ENCODE assay signal across 9 cellular contexts in the genomic region with DNA sequence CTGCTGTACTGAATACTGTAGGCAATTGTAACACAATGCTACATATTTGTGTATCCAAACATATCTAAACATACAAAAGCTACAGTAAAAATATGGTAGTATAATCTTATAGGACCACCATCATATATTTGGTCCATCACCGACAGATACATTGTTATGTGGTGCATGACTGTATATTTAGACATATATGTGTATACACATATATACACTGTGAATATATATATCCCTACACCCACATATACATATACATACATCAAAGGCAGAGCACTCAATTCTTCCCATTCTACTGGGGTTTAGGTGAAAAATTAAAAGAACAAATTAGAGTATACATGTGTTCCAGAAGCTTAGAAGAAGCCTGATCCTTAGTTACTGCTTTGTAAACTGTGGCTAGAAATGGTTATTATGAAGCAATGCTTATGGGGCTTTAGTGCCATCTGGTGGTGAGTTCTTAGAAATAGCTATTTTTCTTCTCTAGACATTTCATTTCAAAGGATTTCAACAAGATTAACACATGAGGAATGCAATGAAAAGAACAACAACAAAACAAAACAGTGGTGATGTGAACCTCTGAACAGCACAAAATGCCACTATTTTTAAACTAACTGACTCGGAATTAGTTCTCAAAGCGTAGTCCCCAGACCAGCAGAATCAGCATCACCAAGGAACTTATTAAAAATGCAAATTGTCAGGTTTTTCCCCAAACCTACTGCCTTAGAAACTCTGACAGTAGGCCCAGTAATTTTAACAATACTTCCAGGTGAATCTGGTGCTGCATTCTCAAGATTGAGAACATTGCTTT. TPM values are rescaled to one million over a fixed set of nuclear protein-coding genes. Genes with fewer than 3 reads are reported as not detected.
A peak's percentile ranks its signal among the peaks of the same experiment; 100 is the strongest.
DNase-seq lines count a peak whose midpoint lies in the region; ATAC-seq and TF ChIP-seq lines count a peak whose summit lies in the region.
"Had no signal": no experiment of that assay in that cellular context is flagged by ENCODE, and none has a peak within 500 bp of the region (broad histone marks: within the 10 kb centered on the region; RNA-seq: fewer than 3 reads in every experiment).

No MANE protein-coding gene starts in this region.

- H3K27me3 ChIP-seq in H9 (ENCODE audit: insufficient read depth, low read length) (no peaks in the 10 kb centered on the region), body of pancreas (no peaks in the 10 kb centered on the region), liver (ENCODE audit: control insufficient read depth in 4 of 4, insufficient read depth in 4 of 4, low read length in 3 of 4) (no peaks in the 10 kb centered on the region)
- H3K27me3 ChIP-seq: BLaER1 had no signal

- H4K20me1 ChIP-seq in H9 (ENCODE audit: control insufficient read depth, insufficient read depth, insufficient read length): no peaks in the 10 kb centered on the region
- H4K20me1 ChIP-seq: BLaER1 had no signal

- no peaks in the 10 kb centered on the region for H3K79me1 ChIP-seq in H9 (ENCODE audit: insufficient read depth, low read depth, low read length, poor library complexity, severe bottlenecking)

- intact Hi-C loops in body of pancreas (cut with DNase I): no loop called here

- H4K8ac ChIP-seq in H9 (replicated peaks; ENCODE audit: insufficient read length, low read depth, low read length): no peak overlapping the region

- H3K27ac Mint-ChIP-seq in H9: no peak overlapping the region

- no peak overlapping the region for H4K5ac ChIP-seq in H9 (ENCODE audit: insufficient read length, low read depth, low read length)

- no peaks in the 10 kb centered on the region; the same call in 1 of the 2 replicates for H3K27me3 Mint-ChIP-seq in H9 (ENCODE audit: low read depth)

- H3K4me2 ChIP-seq in H9 (ENCODE audit: insufficient read depth, insufficient read length, low read length): no peak overlapping the region
- H3K4me2 ChIP-seq: BLaER1 had no signal

- no peak overlapping the region for H4K91ac ChIP-seq in H9 (ENCODE audit: insufficient read length, low read depth, low read length)

- WGBS in H9 (ENCODE audit: extremely low coverage, insufficient read length, low lambda C conversion rate): no CpG with 5 or more reads among the region's 3 CpGs
- 30% methylated on average over 3 of the region's 3 CpGs for WGBS in body of pancreas, 2 donors
- 49% methylated on average over 3 of the region's 3 CpGs for WGBS in liver

- H3K9me3 Mint-ChIP-seq in H9: peaks cover 0 to 2% of the 10 kb centered on the region in 2 experiments; a peak in 1 of 5 replicates

- no peak overlapping the region for H3K27ac ChIP-seq in H9 (ENCODE audit: insufficient read length, low read depth, low read length)
- no peak overlapping the region for H3K27ac ChIP-seq in body of pancreas
- no peak overlapping the region for H3K27ac ChIP-seq in liver (ENCODE audit: low read depth in 1 of 2, low read length in 2 of 2)
- H3K27ac ChIP-seq: BLaER1 had no signal

- H2BK12ac ChIP-seq in H9 (ENCODE audit: insufficient read length, low read depth, low read length): no peak overlapping the region

- no peak overlapping the region for H2BK15ac ChIP-seq in H9 (ENCODE audit: low read depth, low read length)

- H2BK120ac ChIP-seq in H9 (ENCODE audit: low read depth, low read length, poor library complexity, severe bottlenecking): no peak overlapping the region

- no peak overlapping the region for H3T11ph ChIP-seq in H9 (ENCODE audit: low read length)

- no peaks in the 10 kb centered on the region for H3K36me3 Mint-ChIP-seq in H9 (ENCODE audit: insufficient read depth in 1 of 3, low read depth in 3 of 3)

- H3K9me3 ChIP-seq in H9 (ENCODE audit: control insufficient read depth, low read depth, low read length): no peaks in the 10 kb centered on the region
- H3K9me3 ChIP-seq in body of pancreas: no peaks in the 10 kb centered on the region
- H3K9me3 ChIP-seq in liver (ENCODE audit: control insufficient read depth in 4 of 4, low read length in 3 of 4): no peaks in the 10 kb centered on the region
- H3K9me3 ChIP-seq: BLaER1 had no signal

- H3K4me3 Mint-ChIP-seq in H9: no peak overlapping the region

- no peak overlapping the region for H2BK5ac ChIP-seq in H9 (ENCODE audit: insufficient read length, low read length)

- peak; percentile 79 to 86 for TF ChIP-seq RAD21 in liver (IDR thresholded peaks at IDR 0.05)

- no peak overlapping the region for H2BK20ac ChIP-seq in H9 (ENCODE audit: low read depth, low read length, poor library complexity, severe bottlenecking)

- no peak overlapping the region for H2AFZ ChIP-seq in H9 (ENCODE audit: low read length)

- no peak overlapping the region for H2AK5ac ChIP-seq in H9 (ENCODE audit: insufficient read length, low read length)

- DNase-seq in DMS153 treated with DMSO at 0.1 percent for 48 hours (lab: John Stamatoyannopoulos, UW; ENCODE audit: unreplicated experiment) (peak; percentile 14), DMS153 (lab: John Stamatoyannopoulos, UW) (no peak), H9 (no peak), NCI-H2227 (lab: John Stamatoyannopoulos, UW; ENCODE audit: unreplicated experiment) (peak; percentile 27), body of pancreas (no peak)
- no peak for DNase-seq in stimulated activated CD4-positive, alpha-beta T cell treated with anti-CD3 and anti-CD28 coated beads, Interleukin-4, amount 100 ng/mL, for 1 hour
- DNase-seq in activated naive CD4-positive, alpha-beta T cell treated with anti-CD3 and anti-CD28 coated beads, Interleukin-2, amount 50 U/mL, for 16 hours: no peak

- peak; percentile 41 for ATAC-seq in body of pancreas

- H3K23me2 ChIP-seq in H9 (ENCODE audit: insufficient read length, low read depth, low read length, poor library complexity, severe bottlenecking): no peaks in the 10 kb centered on the region

- no peak overlapping the region for H3K18ac ChIP-seq in H9 (ENCODE audit: insufficient read length, low read depth, low read length)

- no peak overlapping the region for H3K56ac ChIP-seq in H9 (ENCODE audit: insufficient read length, low read depth, low read length)

- H3K4me3 ChIP-seq in body of pancreas (no peak overlapping the region), liver (ENCODE audit: low read depth in 1 of 3, low read length in 3 of 3) (no peak overlapping the region)
- H3K4me3 ChIP-seq: BLaER1 had no signal

- TF ChIP-seq CTCF in H9 (conservative IDR thresholded peaks at IDR 0.05) (peak; percentile 82), body of pancreas (IDR thresholded peaks at IDR 0.05) (peak in 6 of 7 experiments; percentile 49 to 63 (median 58)), liver (IDR thresholded peaks at IDR 0.05; ENCODE audit: low read depth, low read length, missing input control) (peak; percentile 56)

- H3K23ac ChIP-seq in H9 (ENCODE audit: insufficient read length, low read depth, low read length): no peak overlapping the region

- TF ChIP-seq POLR2A in body of pancreas (IDR thresholded peaks at IDR 0.05): no peak

- H3K36me3 ChIP-seq in body of pancreas (replicated peaks in 1 of 2; ENCODE audit: insufficient read depth in 1 of 2, low read depth in 2 of 2) (no peaks in the 10 kb centered on the region), liver (ENCODE audit: control insufficient read depth in 4 of 4, insufficient read depth in 3 of 4, low read depth in 1 of 4, low read length in 3 of 4) (peaks cover 0 to 19% (median 12%) of the 10 kb centered on the region in 4 donors)
- H3K36me3 ChIP-seq: BLaER1 had no signal

- no peak overlapping the region for H3K4ac ChIP-seq in H9 (ENCODE audit: low read depth, low read length)

- H3K4me1 Mint-ChIP-seq in H9: peaks cover 3 to 5% of the 10 kb centered on the region in 2 experiments

- H3K79me2 ChIP-seq in H9 (ENCODE audit: insufficient read depth, low read length): no peaks in the 10 kb centered on the region

- H3K4me1 ChIP-seq in H9 (ENCODE audit: insufficient read depth, low read length): no peaks in the 10 kb centered on the region; the same call in 1 of the 2 replicates
- H3K4me1 ChIP-seq in body of pancreas: peaks cover 12% of the 10 kb centered on the region
- H3K4me1 ChIP-seq in liver (ENCODE audit: control insufficient read depth in 4 of 4, insufficient read depth in 4 of 4, low read length in 3 of 4): no peaks in the 10 kb centered on the region

- H3K14ac ChIP-seq in H9 (ENCODE audit: insufficient read depth, low read length): no peak overlapping the region

- H3K9ac ChIP-seq in H9 (ENCODE audit: extremely low read depth, insufficient read length, low read length) (no peak overlapping the region), liver (ENCODE audit: low read depth in 1 of 2, low read length in 2 of 2) (no peak overlapping the region)
- H3K9ac ChIP-seq: BLaER1 had no signal

TF ChIP-seq in liver, 16 proteins besides CTCF, POLR2A, EP300 and RAD21:
- TF ChIP-seq, protein P1, sequence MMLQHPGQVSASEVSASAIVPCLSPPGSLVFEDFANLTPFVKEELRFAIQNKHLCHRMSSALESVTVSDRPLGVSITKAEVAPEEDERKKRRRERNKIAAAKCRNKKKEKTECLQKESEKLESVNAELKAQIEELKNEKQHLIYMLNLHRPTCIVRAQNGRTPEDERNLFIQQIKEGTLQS (IDR thresholded peaks at IDR 0.05): no peak
- TF ChIP-seq YY1 (IDR thresholded peaks at IDR 0.05) (no peak), JUND (IDR thresholded peaks at IDR 0.05) (no peak), RXRA (IDR thresholded peaks at IDR 0.05) (no peak), TAF1 (conservative IDR thresholded peaks at IDR 0.05) (no peak), GABPA (IDR thresholded peaks at IDR 0.05 in 1 of 2, conservative IDR thresholded peaks at IDR 0.05 in 1 of 2) (no peak)
- TF ChIP-seq, protein P2, sequence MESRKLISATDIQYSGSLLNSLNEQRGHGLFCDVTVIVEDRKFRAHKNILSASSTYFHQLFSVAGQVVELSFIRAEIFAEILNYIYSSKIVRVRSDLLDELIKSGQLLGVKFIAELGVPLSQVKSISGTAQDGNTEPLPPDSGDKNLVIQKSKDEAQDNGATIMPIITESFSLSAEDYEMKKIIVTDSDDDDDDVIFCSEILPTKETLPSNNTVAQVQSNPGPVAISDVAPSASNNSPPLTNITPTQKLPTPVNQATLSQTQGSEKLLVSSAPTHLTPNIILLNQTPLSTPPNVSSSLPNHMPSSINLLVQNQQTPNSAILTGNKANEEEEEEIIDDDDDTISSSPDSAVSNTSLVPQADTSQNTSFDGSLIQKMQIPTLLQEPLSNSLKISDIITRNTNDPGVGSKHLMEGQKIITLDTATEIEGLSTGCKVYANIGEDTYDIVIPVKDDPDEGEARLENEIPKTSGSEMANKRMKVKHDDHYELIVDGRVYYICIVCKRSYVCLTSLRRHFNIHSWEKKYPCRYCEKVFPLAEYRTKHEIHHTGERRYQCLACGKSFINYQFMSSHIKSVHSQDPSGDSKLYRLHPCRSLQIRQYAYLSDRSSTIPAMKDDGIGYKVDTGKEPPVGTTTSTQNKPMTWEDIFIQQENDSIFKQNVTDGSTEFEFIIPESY (IDR thresholded peaks at IDR 0.05): no peak

RNA-seq across cellular contexts. Expression of a gene that starts 38.0 kb away (rescaled TPM):
- 0.07 and 0.09 TPM in 2 replicates for total RNA-seq in H9 (2021)
- 10 to 100 TPM; 33.3 to 53.4 TPM for total RNA-seq in body of pancreas
- 10 to 100 TPM in 1 of 2 donors, 1 to 10 TPM in 1; 5.6 to 10.6 TPM for total RNA-seq in liver
- under 1 TPM; 0.45 to 0.86 TPM for polyA plus RNA-seq in liver

Comparison
In these comparisons a context has a peak if more than half of its experiments do, and no peak if none do; other contexts are left out.
1. DNase-seq: peak in DMS153 treated with DMSO at 0.1 percent for 48 hours (single experiment) and NCI-H2227 (single experiment); none in DMS153 (single experiment), H9 (single experiment), body of pancreas (0 of 4), stimulated activated CD4-positive, alpha-beta T cell treated with anti-CD3 and anti-CD28 coated beads, Interleukin-4, amount 100 ng/mL, for 1 hour (single experiment) and activated naive CD4-positive, alpha-beta T cell treated with anti-CD3 and anti-CD28 coated beads, Interleukin-2, amount 50 U/mL, for 16 hours (single experiment).
2. Peak in every context shown above with its lines, with median percentiles within 50 percentile points of each other: CTCF ChIP-seq.